1 cellular context compared by ENCODE assay signal in the genomic region with DNA sequence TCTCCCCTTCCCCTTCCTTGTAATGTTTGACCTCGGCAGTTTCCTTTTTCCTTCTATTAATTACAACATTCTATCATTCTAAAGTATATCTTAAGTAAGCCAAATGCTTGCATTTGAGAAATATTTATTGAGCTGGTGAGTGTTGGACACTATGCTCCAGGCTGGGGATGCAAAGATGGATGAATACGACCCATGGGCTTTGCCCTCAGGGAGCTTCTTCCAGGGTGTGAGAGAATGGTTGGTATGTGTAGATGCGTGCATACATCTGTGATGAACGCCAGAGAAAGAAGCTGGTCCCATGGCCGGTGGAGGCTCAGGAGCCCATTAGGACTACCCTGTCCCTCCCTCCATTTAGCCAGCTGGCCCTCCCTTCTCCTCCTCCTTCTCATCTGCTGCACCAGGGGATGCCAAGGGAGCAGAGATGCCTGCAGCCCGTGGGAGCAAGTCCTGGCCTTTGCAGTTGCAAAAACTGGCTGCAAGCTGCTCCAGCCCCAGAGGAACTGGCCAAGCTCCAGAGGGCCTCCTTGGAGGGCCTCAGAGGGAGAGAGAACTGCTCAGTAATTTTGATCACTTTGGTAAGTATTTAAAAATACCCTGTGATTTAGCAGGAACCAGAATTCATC.
TF ChIP-seq lines count a peak whose summit lies in the region.

No MANE protein-coding gene starts in this region.

TF ChIP-seq in IMR-90, 13 proteins besides CTCF, POLR2A, EP300 and RAD21 (continued from another document):
- TF ChIP-seq CHD1 (IDR thresholded peaks at IDR 0.05; ENCODE audit: low read depth, low read length) = no peak
- TF ChIP-seq RFX5 (IDR thresholded peaks at IDR 0.05; ENCODE audit: low read depth, low read length) = no peak
